26 cellular contexts compared by ENCODE assay signal in the genomic region with DNA sequence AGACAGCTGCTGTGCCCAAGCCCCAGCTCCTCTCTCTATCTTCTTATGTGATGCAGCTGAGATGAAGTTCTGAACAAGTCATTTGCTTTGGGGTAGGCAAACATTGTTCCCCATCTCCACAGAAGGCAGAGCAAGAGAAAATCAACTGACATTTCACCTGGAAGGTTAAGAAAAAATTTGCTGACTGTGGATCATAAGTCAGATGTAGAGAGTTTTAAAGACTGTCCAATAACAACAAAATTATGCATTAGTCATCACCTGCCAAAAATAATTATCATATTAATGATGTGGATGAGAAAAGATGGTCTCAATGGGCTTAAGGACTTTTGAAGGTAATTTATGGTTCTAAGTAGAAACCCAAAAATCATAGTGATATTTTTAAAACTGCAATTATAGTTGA. TPM values are rescaled to one million over a fixed set of nuclear protein-coding genes. Genes with fewer than 3 reads are reported as not detected.
"Had no signal": no experiment of that assay in that cellular context is flagged by ENCODE, and none has a peak within 500 bp of the region (broad histone marks: within the 10 kb centered on the region; RNA-seq: fewer than 3 reads in every experiment).

No MANE protein-coding gene starts in this region.

- H3K9me3 ChIP-seq: breast epithelium, left ventricle myocardium inferior, pancreas, thoracic aorta, upper lobe of left lung had no signal

- ATAC-seq: activated CD4-positive, CD25-positive, alpha-beta regulatory T cell treated with anti-CD3 and anti-CD28 coated beads, Interleukin-2, amount 50 U/mL, for 24 hours; foreskin keratinocyte; naive thymus-derived CD8-positive, alpha-beta T cell; pancreas; right cardiac atrium had no signal

- H3K27me3 Mint-ChIP-seq: activated CD4-positive, alpha-beta T cell treated with anti-CD3 and anti-CD28 coated beads, Interleukin-2, amount 10 ng/mL, durations not matched to agents 7 days and 5 days; activated naive CD8-positive, alpha-beta T cell treated with anti-CD3 and anti-CD28 coated beads, Interleukin-2, amount 10 ng/mL, durations not matched to agents 7 days and 5 days; central memory CD8-positive, alpha-beta T cell; naive thymus-derived CD8-positive, alpha-beta T cell had no signal

- DNase-seq: activated CD4-positive, alpha-beta T cell treated with anti-CD3 and anti-CD28 coated beads, Interleukin-2, amount 10 ng/mL, durations not matched to agents 7 days and 5 days; activated CD8-positive, alpha-beta memory T cell treated with anti-CD3 and anti-CD28 coated beads for 24 hours; activated CD8-positive, alpha-beta memory T cell treated with anti-CD3 and anti-CD28 coated beads, Interleukin-2, amount 50 U/mL, for 4 hours; activated gamma-delta T cell treated with Interleukin-2 at 50 U/mL for 16 hours; activated naive CD8-positive, alpha-beta T cell treated with anti-CD3 and anti-CD28 coated beads, Interleukin-2, amount 10 ng/mL, durations not matched to agents 7 days and 5 days; amniotic stem cell; effector memory CD4-positive, alpha-beta T cell; foreskin keratinocyte; kidney glomerular epithelial cell; left ventricle myocardium inferior; naive thymus-derived CD8-positive, alpha-beta T cell; pancreas; right cardiac atrium; stimulated activated CD4-positive, alpha-beta T cell treated with anti-CD3 and anti-CD28 coated beads, Interleukin-12 subunit alpha, Interleukin-12 subunit beta, amount 100 ng/mL, for 4 hours; stimulated activated CD4-positive, alpha-beta T cell treated with anti-CD3 and anti-CD28 coated beads, Interleukin-4, amount 100 ng/mL, for 4 hours; upper lobe of left lung had no signal

- H3K4me3 ChIP-seq: breast epithelium, left ventricle myocardium inferior, pancreas, SK-N-MC, thoracic aorta, upper lobe of left lung had no signal

- H3K36me3 Mint-ChIP-seq: mesothelial cell of epicardium had no signal

- H3K9me3 Mint-ChIP-seq: activated CD4-positive, alpha-beta T cell treated with anti-CD3 and anti-CD28 coated beads, Interleukin-2, amount 10 ng/mL, durations not matched to agents 7 days and 5 days; activated naive CD8-positive, alpha-beta T cell treated with anti-CD3 and anti-CD28 coated beads, Interleukin-2, amount 10 ng/mL, durations not matched to agents 7 days and 5 days; central memory CD8-positive, alpha-beta T cell; mesothelial cell of epicardium; naive thymus-derived CD8-positive, alpha-beta T cell had no signal

- H3K27me3 ChIP-seq: breast epithelium, upper lobe of left lung had no signal

- H3K4me3 Mint-ChIP-seq: activated CD4-positive, alpha-beta T cell treated with anti-CD3 and anti-CD28 coated beads, Interleukin-2, amount 10 ng/mL, durations not matched to agents 7 days and 5 days; activated naive CD8-positive, alpha-beta T cell treated with anti-CD3 and anti-CD28 coated beads, Interleukin-2, amount 10 ng/mL, durations not matched to agents 7 days and 5 days; central memory CD8-positive, alpha-beta T cell; mesothelial cell of epicardium; naive thymus-derived CD8-positive, alpha-beta T cell had no signal

- H3K36me3 ChIP-seq: breast epithelium, pancreas, thoracic aorta had no signal

- H3K4me1 ChIP-seq: breast epithelium, foreskin keratinocyte, pancreas had no signal

- H3K27ac ChIP-seq: breast epithelium, foreskin keratinocyte, left ventricle myocardium inferior, pancreas, SK-N-MC, thoracic aorta, upper lobe of left lung had no signal

- H3K27ac Mint-ChIP-seq: activated CD4-positive, alpha-beta T cell treated with anti-CD3 and anti-CD28 coated beads, Interleukin-2, amount 10 ng/mL, durations not matched to agents 7 days and 5 days; activated naive CD8-positive, alpha-beta T cell treated with anti-CD3 and anti-CD28 coated beads, Interleukin-2, amount 10 ng/mL, durations not matched to agents 7 days and 5 days; mesothelial cell of epicardium had no signal

RNA-seq across cellular contexts. Expression of gene KCNJ1, which starts 59.2 kb away (rescaled TPM):
- total RNA-seq: activated CD4-positive, alpha-beta T cell treated with anti-CD3 and anti-CD28 coated beads, Interleukin-2, amount 10 ng/mL, durations not matched to agents 7 days and 5 days; foreskin keratinocyte; glomerular endothelial cell; left ventricle myocardium inferior; mesothelial cell of epicardium; naive thymus-derived CD8-positive, alpha-beta T cell; pulmonary artery endothelial cell; skeletal muscle tissue; T-helper 2 cell treated with Interferon-gamma antibody and Interleukin-4, amounts not matched to agents 100 ng/mL and 5 ng/mL, for 36 hours had no signal
- polyA plus RNA-seq: foreskin keratinocyte; naive thymus-derived CD8-positive, alpha-beta T cell had no signal
